9 cellular contexts compared by ENCODE assay signal in genomic region chr9:76369583-76369982, GRCh38. TPM values are rescaled to one million over a fixed set of nuclear protein-coding genes. Genes with fewer than 3 reads are reported as not detected.
DNase-seq lines count a peak whose midpoint lies in the region; ATAC-seq, FAIRE-seq and TF ChIP-seq lines count a peak whose summit lies in the region.
"Had no signal": no experiment of that assay in that cellular context is flagged by ENCODE, and none has a peak within 500 bp of the region (broad histone marks: within the 10 kb centered on the region; RNA-seq: fewer than 3 reads in every experiment).

No MANE protein-coding gene starts in this region.

- peaks cover 37 to 51% (median 45%) of the 10 kb centered on the region in 3 donors for H3K4me1 ChIP-seq in pancreas

- H3K9me3 Mint-ChIP-seq in activated naive CD8-positive, alpha-beta T cell treated with anti-CD3 and anti-CD28 coated beads, Interleukin-2, amount 50 U/mL, for 24 hours: no peaks in the 10 kb centered on the region
- H3K9me3 Mint-ChIP-seq: activated naive CD4-positive, alpha-beta T cell treated with anti-CD3 and anti-CD28 coated beads, Interleukin-2, amount 10 ng/mL, durations not matched to agents 7 days and 5 days had no signal

- peak; percentile 70 for ATAC-seq in GM19438 (IDR thresholded peaks at IDR 0.05; ENCODE audit: low read depth, unreplicated experiment)
- peak; percentile 24 to 65 (median 60) for ATAC-seq in pancreas
- ATAC-seq in HG03039 (IDR thresholded peaks at IDR 0.05; ENCODE audit: unreplicated experiment): no peak
- no peak for ATAC-seq in activated naive CD8-positive, alpha-beta T cell treated with anti-CD3 and anti-CD28 coated beads, Interleukin-2, amount 50 U/mL, for 24 hours

- WGBS in pancreas, 2 donors: 5 to 12% methylated on average over 4 of the region's 4 CpGs

- H3K27ac Mint-ChIP-seq in activated naive CD8-positive, alpha-beta T cell treated with anti-CD3 and anti-CD28 coated beads, Interleukin-2, amount 50 U/mL, for 24 hours: no peak overlapping the region
- H3K27ac Mint-ChIP-seq: activated naive CD4-positive, alpha-beta T cell treated with anti-CD3 and anti-CD28 coated beads, Interleukin-2, amount 10 ng/mL, durations not matched to agents 7 days and 5 days had no signal

- H3K4me1 Mint-ChIP-seq in activated naive CD8-positive, alpha-beta T cell treated with anti-CD3 and anti-CD28 coated beads, Interleukin-2, amount 50 U/mL, for 24 hours: no peaks in the 10 kb centered on the region
- H3K4me1 Mint-ChIP-seq: activated naive CD4-positive, alpha-beta T cell treated with anti-CD3 and anti-CD28 coated beads, Interleukin-2, amount 10 ng/mL, durations not matched to agents 7 days and 5 days had no signal

- TF ChIP-seq CTCF in WERI-Rb-1 (IDR thresholded peaks at IDR 0.05; ENCODE audit: low read depth, low read length) (no peak), pancreas (IDR thresholded peaks at IDR 0.05) (no peak)

- DNase-seq in NCI-H1417 (lab: John Stamatoyannopoulos, UW) (peak; percentile 54 to 90 (median 87)), WERI-Rb-1 (peak; percentile 79), pancreas (peak in 4 of 6 donors; percentile 59 to 80 (median 73)), middle frontal gyrus (ENCODE audit: extremely low spot score, low spot score) (no peak), NCI-H1048 (lab: John Stamatoyannopoulos, UW) (no peak)
- DNase-seq in activated naive CD8-positive, alpha-beta T cell treated with anti-CD3 and anti-CD28 coated beads, Interleukin-2, amount 50 U/mL, for 24 hours: no peak
- DNase-seq: activated naive CD4-positive, alpha-beta T cell treated with anti-CD3 and anti-CD28 coated beads, Interleukin-2, amount 10 ng/mL, durations not matched to agents 7 days and 5 days had no signal

- FAIRE-seq in pancreas (lab: Jason Lieb, UNC): no peak

- H3K27me3 Mint-ChIP-seq in activated naive CD8-positive, alpha-beta T cell treated with anti-CD3 and anti-CD28 coated beads, Interleukin-2, amount 50 U/mL, for 24 hours: no peaks in the 10 kb centered on the region
- H3K27me3 Mint-ChIP-seq: activated naive CD4-positive, alpha-beta T cell treated with anti-CD3 and anti-CD28 coated beads, Interleukin-2, amount 10 ng/mL, durations not matched to agents 7 days and 5 days had no signal

- H3K36me3 Mint-ChIP-seq in activated naive CD8-positive, alpha-beta T cell treated with anti-CD3 and anti-CD28 coated beads, Interleukin-2, amount 50 U/mL, for 24 hours (ENCODE audit: low read depth): no peaks in the 10 kb centered on the region
- H3K36me3 Mint-ChIP-seq: activated naive CD4-positive, alpha-beta T cell treated with anti-CD3 and anti-CD28 coated beads, Interleukin-2, amount 10 ng/mL, durations not matched to agents 7 days and 5 days had no signal

- H3K27me3 ChIP-seq in WERI-Rb-1 (ENCODE audit: insufficient read depth, low read depth, severe bottlenecking): no peaks in the 10 kb centered on the region
- H3K27me3 ChIP-seq in pancreas: no peaks in the 10 kb centered on the region

- H3K4me3 Mint-ChIP-seq in activated naive CD8-positive, alpha-beta T cell treated with anti-CD3 and anti-CD28 coated beads, Interleukin-2, amount 50 U/mL, for 24 hours: no peak overlapping the region
- H3K4me3 Mint-ChIP-seq: activated naive CD4-positive, alpha-beta T cell treated with anti-CD3 and anti-CD28 coated beads, Interleukin-2, amount 10 ng/mL, durations not matched to agents 7 days and 5 days had no signal

- H3K4me3 ChIP-seq in WERI-Rb-1 (ENCODE audit: low read depth, low read length): peak overlapping the region; percentile 21; the same call in 1 of the 2 replicates
- H3K4me3 ChIP-seq in pancreas: no peak overlapping the region

- no peaks in the 10 kb centered on the region for H3K9me3 ChIP-seq in WERI-Rb-1 (ENCODE audit: severe bottlenecking)
- no peaks in the 10 kb centered on the region for H3K9me3 ChIP-seq in pancreas

- peak overlapping the region; percentile 83 for H3K27ac ChIP-seq in WERI-Rb-1
- peak overlapping the region; percentile 37 to 79 (median 65) for H3K27ac ChIP-seq in pancreas

- H3K36me3 ChIP-seq in WERI-Rb-1 (no peaks in the 10 kb centered on the region), pancreas (no peaks in the 10 kb centered on the region)

- intact Hi-C loops in pancreas (cut with DNase I): no loop called here

RNA-seq across cellular contexts. Expression of gene RFK, which starts 24.6 kb away (rescaled TPM):
- 10 to 100 TPM in 4 of 6 donors, 1 to 10 TPM in 2; 8.3 to 16.5 (median 10.8) TPM for total RNA-seq in pancreas
- 10 to 100 TPM in 1 of 2 donors, 1 to 10 TPM in 1; 5.8 to 13.7 TPM for polyA plus RNA-seq in pancreas

Comparison
In these comparisons a context has a peak if more than half of its experiments do, and no peak if none do; other contexts are left out.
1. ATAC-seq: peak in GM19438 (single experiment) and pancreas (4 of 4); none in HG03039 (single experiment) and activated naive CD8-positive, alpha-beta T cell treated with anti-CD3 and anti-CD28 coated beads, Interleukin-2, amount 50 U/mL, for 24 hours (single experiment).
2. DNase-seq: peak in NCI-H1417 (3 of 3), WERI-Rb-1 (single experiment) and pancreas (4 of 6); none in activated naive CD8-positive, alpha-beta T cell treated with anti-CD3 and anti-CD28 coated beads, Interleukin-2, amount 50 U/mL, for 24 hours (single experiment), middle frontal gyrus (single experiment) and NCI-H1048 (single experiment).